Comparison of ENCODE assay signal across 8 cellular contexts in the genomic region with DNA sequence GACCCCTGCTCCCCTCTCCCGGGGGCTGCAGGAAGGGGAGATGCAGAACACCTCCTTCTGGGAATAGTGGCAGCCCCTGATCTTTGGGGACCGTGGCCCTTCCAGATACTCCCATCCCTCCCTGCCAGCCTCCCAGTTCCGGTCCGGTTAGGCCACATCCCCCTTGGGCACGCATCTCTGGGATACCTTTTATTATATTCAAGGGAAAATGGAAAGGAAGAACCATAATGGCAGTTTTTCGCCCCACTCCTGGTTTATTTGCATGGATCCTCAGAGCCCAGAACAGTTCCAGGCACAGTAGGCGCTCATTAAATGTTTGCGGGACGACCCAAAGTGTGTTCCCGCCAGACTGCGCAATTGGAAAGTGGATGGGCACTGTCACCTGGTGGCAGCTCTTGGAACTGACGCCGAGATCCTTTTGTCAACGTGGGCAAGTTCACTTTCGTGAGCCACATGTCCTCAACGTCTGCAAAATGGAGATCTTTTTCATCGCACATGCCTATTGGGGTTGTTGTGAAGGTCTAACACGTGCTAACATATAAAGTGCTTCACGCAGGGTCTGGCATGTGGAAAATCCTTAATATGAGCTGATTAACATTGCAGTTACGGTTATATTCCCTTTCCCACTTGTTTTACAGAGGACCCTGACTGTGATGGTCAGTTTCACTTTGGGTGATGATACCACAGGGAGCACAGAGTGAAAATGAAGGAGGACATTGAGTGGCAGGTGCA. TPM values are rescaled to one million over a fixed set of nuclear protein-coding genes. Genes with fewer than 3 reads are reported as not detected.
A peak's percentile ranks its signal among the peaks of the same experiment; 100 is the strongest.
DNase-seq lines count a peak whose midpoint lies in the region; ATAC-seq, FAIRE-seq and TF ChIP-seq lines count a peak whose summit lies in the region.

No MANE protein-coding gene starts in this region.

- TF ChIP-seq POLR2A in GM12892 (IDR thresholded peaks at IDR 0.05; ENCODE audit: low read depth, low read length): no peak
- TF ChIP-seq POLR2A in esophagus squamous epithelium (IDR thresholded peaks at IDR 0.05): no peak

- peak; percentile 62 for FAIRE-seq in GM12892 (lab: Jason Lieb, UNC)

- TF ChIP-seq CTCF in Panc1 (IDR thresholded peaks at IDR 0.05): peak; percentile 100
- peak; percentile 92 to 100 (median 99) for TF ChIP-seq CTCF in esophagus squamous epithelium (IDR thresholded peaks at IDR 0.05)

- CTCF ChIA-PET in Panc1 (lab: Charles Lee): interaction anchor here (0.6 to 1.4 kb wide), 6 partner anchors 37 to 499 kb away, joined by 3 to 8 read pairs (median 3); no protein-coding TSS in a partner anchor

- no peak overlapping the region for H3K27ac Mint-ChIP-seq in natural killer cell treated with Interleukin-12 subunit alpha and Interleukin-12 subunit beta and Interleukin-15 and Interleukin-18, amount 100 ng/mL, for 72 hours
- H3K27ac Mint-ChIP-seq in stimulated activated effector memory CD8-positive, alpha-beta T cell treated with anti-CD3 and anti-CD28 coated beads, Interleukin-12 subunit alpha, Interleukin-12 subunit beta, amount 100 ng/mL, for 72 hours: no peak overlapping the region

- peak overlapping the region; percentile 70 for H3K4me3 Mint-ChIP-seq in natural killer cell treated with Interleukin-12 subunit alpha and Interleukin-12 subunit beta and Interleukin-15 and Interleukin-18, amount 100 ng/mL, for 72 hours
- H3K4me3 Mint-ChIP-seq in stimulated activated effector memory CD8-positive, alpha-beta T cell treated with anti-CD3 and anti-CD28 coated beads, Interleukin-12 subunit alpha, Interleukin-12 subunit beta, amount 100 ng/mL, for 72 hours: peak overlapping the region; percentile 87

- peak overlapping the region in 1 of 2 experiments; percentile 78; a peak in 2 of 4 replicates for H3K4me3 ChIP-seq in Panc1 (ENCODE audit: low read depth in 2 of 2, low read length in 2 of 2)
- peak overlapping the region in 3 of 4 donors; percentile 64 to 83 (median 74) for H3K4me3 ChIP-seq in esophagus squamous epithelium

- BruUV-seq in Panc1 (replicated peaks; lab: Mats Ljungman, UMichigan): no TSS peak

- H3K27me3 ChIP-seq in Panc1 (ENCODE audit: control insufficient read depth, insufficient read depth, low read length) (no peaks in the 10 kb centered on the region), esophagus squamous epithelium (peaks cover 0 to 36% (median 0%) of the 10 kb centered on the region in 4 donors)

- intact Hi-C loops in Panc1 (cut with micrococcal nuclease; ENCODE audit: unreplicated experiment): loop anchor here (1.0 to 5.0 kb wide), 2 partner anchors 179 to 285 kb away; no protein-coding TSS in a partner anchor
- intact Hi-C loops in esophagus squamous epithelium (cut with DNase I): loop anchor here (5.0 kb wide), 2 partner anchors 284 to 329 kb away; a partner anchor contains a TSS

- H3K9me3 ChIP-seq in Panc1 (ENCODE audit: control insufficient read depth, insufficient read depth, low read depth, low read length) (no peaks in the 10 kb centered on the region), esophagus squamous epithelium (no peaks in the 10 kb centered on the region)

- 4 to 6% methylated on average over 16 to 18 of the region's 20 CpGs for WGBS in esophagus squamous epithelium, 2 donors

- ATAC-seq in Panc1 (peak; percentile 68), HG03097 (IDR thresholded peaks at IDR 0.05; ENCODE audit: low FRiP score, unreplicated experiment) (no peak)
- ATAC-seq in natural killer cell treated with Interleukin-12 subunit alpha and Interleukin-12 subunit beta and Interleukin-15 and Interleukin-18, amount 100 ng/mL, for 72 hours: peak; percentile 60 to 63
- ATAC-seq in stimulated activated effector memory CD8-positive, alpha-beta T cell treated with anti-CD3 and anti-CD28 coated beads, Interleukin-12 subunit alpha, Interleukin-12 subunit beta, amount 100 ng/mL, for 72 hours: peak; percentile 71

- no peaks in the 10 kb centered on the region for H3K36me3 ChIP-seq in Panc1 (ENCODE audit: control insufficient read depth, insufficient read depth, low read length)
- H3K36me3 ChIP-seq in esophagus squamous epithelium: no peaks in the 10 kb centered on the region

- H3K4me1 Mint-ChIP-seq in natural killer cell treated with Interleukin-12 subunit alpha and Interleukin-12 subunit beta and Interleukin-15 and Interleukin-18, amount 100 ng/mL, for 72 hours (ENCODE audit: low read depth in 2 of 2): peaks cover 14 to 17% of the 10 kb centered on the region in 2 donors
- peaks cover 22% of the 10 kb centered on the region for H3K4me1 Mint-ChIP-seq in stimulated activated effector memory CD8-positive, alpha-beta T cell treated with anti-CD3 and anti-CD28 coated beads, Interleukin-12 subunit alpha, Interleukin-12 subunit beta, amount 100 ng/mL, for 72 hours

- in situ Hi-C loops in Panc1 (cut with HindIII; ENCODE audit: low pct_unique_long_range_greater_than_20kb, low sequenced_read_pairs): loop anchor here (25.0 kb wide), 1 partner anchor 249 kb away; no protein-coding TSS in a partner anchor

- no peaks in the 10 kb centered on the region for H3K36me3 Mint-ChIP-seq in natural killer cell treated with Interleukin-12 subunit alpha and Interleukin-12 subunit beta and Interleukin-15 and Interleukin-18, amount 100 ng/mL, for 72 hours
- H3K36me3 Mint-ChIP-seq in stimulated activated effector memory CD8-positive, alpha-beta T cell treated with anti-CD3 and anti-CD28 coated beads, Interleukin-12 subunit alpha, Interleukin-12 subunit beta, amount 100 ng/mL, for 72 hours: no peaks in the 10 kb centered on the region

- H3K4me1 ChIP-seq in Panc1 (ENCODE audit: control insufficient read depth, insufficient read depth, low read length) (peaks cover 23% of the 10 kb centered on the region), esophagus squamous epithelium (peaks cover 22 to 50% (median 26%) of the 10 kb centered on the region in 3 donors)

- DNase-seq in GM12892 (ENCODE audit: insufficient read length): peak; percentile 38
- DNase-seq in HUDEP-2 (lab: John Stamatoyannopoulos, UW; ENCODE audit: unreplicated experiment in 76 of 76): peak in 71 of 76 experiments; percentile 12 to 85 (median 62)
- peak; percentile 88 for DNase-seq in Panc1 (ENCODE audit: low read depth, low spot score)
- peak; percentile 83 for DNase-seq in activated T-cell treated with anti-CD3 and anti-CD28 coated beads, Interleukin-2, amount 50 U/mL, for 1 hour
- DNase-seq in esophagus squamous epithelium (lab: John Stamatoyannopoulos, UW): no peak
- DNase-seq in natural killer cell treated with Interleukin-12 subunit alpha and Interleukin-12 subunit beta and Interleukin-15 and Interleukin-18, amount 100 ng/mL, for 72 hours (ENCODE audit: low spot score): no peak
- DNase-seq in stimulated activated effector memory CD8-positive, alpha-beta T cell treated with anti-CD3 and anti-CD28 coated beads, Interleukin-12 subunit alpha, Interleukin-12 subunit beta, amount 100 ng/mL, for 72 hours (ENCODE audit: low spot score in 2 of 2): peak; percentile 71 to 90

- no peaks in the 10 kb centered on the region for H3K9me3 Mint-ChIP-seq in natural killer cell treated with Interleukin-12 subunit alpha and Interleukin-12 subunit beta and Interleukin-15 and Interleukin-18, amount 100 ng/mL, for 72 hours
- no peaks in the 10 kb centered on the region for H3K9me3 Mint-ChIP-seq in stimulated activated effector memory CD8-positive, alpha-beta T cell treated with anti-CD3 and anti-CD28 coated beads, Interleukin-12 subunit alpha, Interleukin-12 subunit beta, amount 100 ng/mL, for 72 hours

- POLR2A ChIA-PET in Panc1 (lab: Charles Lee): interaction anchor here (0.6 kb wide), 1 partner anchor 324 kb away, joined by 3 read pairs; no protein-coding TSS in a partner anchor

- H3K27ac ChIP-seq in Panc1 (ENCODE audit: low read length) (peak overlapping the region; percentile 12; the same call in 1 of the 2 replicates), esophagus squamous epithelium (peak overlapping the region in 1 of 4 donors; percentile 57)

- peaks cover 32 to 34% of the 10 kb centered on the region in 2 donors for H3K27me3 Mint-ChIP-seq in natural killer cell treated with Interleukin-12 subunit alpha and Interleukin-12 subunit beta and Interleukin-15 and Interleukin-18, amount 100 ng/mL, for 72 hours

RNA-seq across cellular contexts. Expression of a gene that starts 1.6 kb away (rescaled TPM):
- 0.34 TPM for polyA plus RNA-seq in GM12892 (2012; ENCODE audit: missing spikeins)
- total RNA-seq in Panc1 (2021; ENCODE audit: unreplicated experiment) (10.4 TPM), esophagus squamous epithelium (10 to 100 TPM in 2 of 4 donors, 1 to 10 TPM in 2; 1.9 to 26.1 (median 8.4) TPM)
- polyA plus RNA-seq in Panc1 (2012; ENCODE audit: insufficient read length): 12.7 TPM
- not detected for total RNA-seq in natural killer cell treated with Interleukin-12 subunit alpha and Interleukin-12 subunit beta and Interleukin-15 and Interleukin-18, amount 100 ng/mL, for 72 hours

Comparison
In these comparisons a context has a peak if more than half of its experiments do, and no peak if none do; other contexts are left out.
1. DNase-seq: peak in GM12892 (single experiment), HUDEP-2 (71 of 76), Panc1 (single experiment), activated T-cell treated with anti-CD3 and anti-CD28 coated beads, Interleukin-2, amount 50 U/mL, for 1 hour (single experiment) and stimulated activated effector memory CD8-positive, alpha-beta T cell treated with anti-CD3 and anti-CD28 coated beads, Interleukin-12 subunit alpha, Interleukin-12 subunit beta, amount 100 ng/mL, for 72 hours (2 of 2); none in esophagus squamous epithelium (single experiment) and natural killer cell treated with Interleukin-12 subunit alpha and Interleukin-12 subunit beta and Interleukin-15 and Interleukin-18, amount 100 ng/mL, for 72 hours (single experiment).